ENCODE assay signal across 18 cellular contexts in the genomic region with DNA sequence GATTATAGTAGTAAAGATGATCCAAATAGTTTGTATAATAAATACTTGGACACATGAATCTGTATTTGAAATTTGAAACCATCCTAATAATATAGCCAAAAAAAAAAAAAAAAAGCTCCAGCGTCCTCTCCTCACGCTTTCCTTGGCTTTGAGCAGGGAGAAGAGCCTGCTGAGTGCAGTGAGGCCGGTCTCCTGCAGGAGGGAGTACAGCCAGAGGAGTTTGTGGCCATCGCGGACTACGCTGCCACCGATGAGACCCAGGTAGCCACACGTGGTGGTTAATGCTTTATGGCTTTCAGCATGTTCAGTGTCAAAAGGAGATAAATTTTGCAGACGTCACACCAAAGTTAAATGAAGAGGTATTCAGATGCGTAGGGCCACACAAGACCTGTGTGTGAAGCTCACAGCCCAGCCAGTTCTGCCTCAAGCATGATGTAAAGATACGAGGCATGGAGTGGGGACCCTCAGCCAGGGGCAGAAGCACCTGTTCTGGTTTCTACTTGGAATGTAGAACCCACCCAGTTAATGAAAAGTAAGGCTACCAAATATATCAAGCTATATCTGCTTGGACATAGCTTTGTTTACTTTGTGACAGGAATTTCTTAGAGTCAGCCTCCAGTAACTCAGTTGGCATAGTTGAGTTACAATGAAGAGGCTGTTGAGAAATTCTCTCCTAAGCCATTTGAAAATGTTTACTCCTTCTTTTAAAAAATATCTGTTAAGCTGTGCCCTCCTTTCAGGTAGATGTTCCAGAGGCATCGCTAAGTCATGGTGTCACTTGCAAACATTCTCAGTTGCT. TPM values are rescaled to one million over a fixed set of nuclear protein-coding genes. Genes with fewer than 3 reads are reported as not detected.
DNase-seq lines count a peak whose midpoint lies in the region; ATAC-seq and TF ChIP-seq lines count a peak whose summit lies in the region.
"Had no signal": no experiment of that assay in that cellular context is flagged by ENCODE, and none has a peak within 500 bp of the region (broad histone marks: within the 10 kb centered on the region; RNA-seq: fewer than 3 reads in every experiment).

No MANE protein-coding gene starts in this region.

- H3K27me3 ChIP-seq in CD4-positive, alpha-beta T cell (ENCODE audit: control insufficient read depth, insufficient read depth, low read length): no peaks in the 10 kb centered on the region
- no peaks in the 10 kb centered on the region for H3K27me3 ChIP-seq in H9 (ENCODE audit: insufficient read depth, low read length)
- H3K27me3 ChIP-seq in left lung: no peaks in the 10 kb centered on the region
- H3K27me3 ChIP-seq: BE2C had no signal

- no peak overlapping the region for H2AK5ac ChIP-seq in H9 (ENCODE audit: insufficient read length, low read length)

- no peaks in the 10 kb centered on the region for H3K79me2 ChIP-seq in H9 (ENCODE audit: insufficient read depth, low read length)

- no peak for DNase-seq in CD4-positive, alpha-beta T cell
- no peak for DNase-seq in H9
- no peak for DNase-seq in left lung
- DNase-seq in progenitor cell of endocrine pancreas (ENCODE audit: low spot score, unreplicated experiment): no peak
- DNase-seq in stimulated activated naive CD4-positive, alpha-beta T cell treated with Interleukin-2 at 50 U/mL for 16 hours (lab: John Stamatoyannopoulos, UW): no peak
- DNase-seq in posterior cingulate gyrus: no peak
- no peak for DNase-seq in NCI-H345 (lab: John Stamatoyannopoulos, UW)
- DNase-seq: ACHN; BE2C; C1 segment of cervical spinal cord; CD4-positive, alpha-beta memory T cell; DMS153; DMS79; GDM1; HFFc6 had no signal

- no peaks in the 10 kb centered on the region for H4K20me1 ChIP-seq in H9 (ENCODE audit: control insufficient read depth, insufficient read depth, insufficient read length)

- H3K27ac ChIP-seq in CD4-positive, alpha-beta T cell (ENCODE audit: low read depth, low read length): no peak overlapping the region
- H3K27ac ChIP-seq in H9 (ENCODE audit: insufficient read length, low read depth, low read length) (no peak overlapping the region), left lung (peak overlapping the region in 1 of 2 donors; percentile 8)

- no peak overlapping the region for H2BK120ac ChIP-seq in H9 (ENCODE audit: low read depth, low read length, poor library complexity, severe bottlenecking)

- no peak overlapping the region for H3K23ac ChIP-seq in H9 (ENCODE audit: insufficient read length, low read depth, low read length)

- no peak overlapping the region for H2BK15ac ChIP-seq in H9 (ENCODE audit: low read depth, low read length)

- peaks cover 0 to 81% of the 10 kb centered on the region in 2 donors for H3K36me3 ChIP-seq in left lung

- H3K9ac ChIP-seq in H9 (ENCODE audit: extremely low read depth, insufficient read length, low read length): no peak overlapping the region

- intact Hi-C loops in CD4-positive, alpha-beta T cell (cut with DNase I, micrococcal nuclease): no loop called here
- intact Hi-C loops in left lung (cut with DNase I): no loop called here
- intact Hi-C loops in posterior cingulate gyrus (cut with DNase I): no loop called here

- no peak overlapping the region for H2BK12ac ChIP-seq in H9 (ENCODE audit: insufficient read length, low read depth, low read length)

- peaks cover 70% of the 10 kb centered on the region for H3K4me1 Mint-ChIP-seq in CD4-positive, alpha-beta T cell (ENCODE audit: low read depth)
- H3K4me1 Mint-ChIP-seq in H9 (no peaks in the 10 kb centered on the region), progenitor cell of endocrine pancreas (ENCODE audit: low read depth) (peaks cover 3% of the 10 kb centered on the region)
- H3K4me1 Mint-ChIP-seq: GM23338 had no signal

- no peak overlapping the region for H3K18ac ChIP-seq in H9 (ENCODE audit: insufficient read length, low read depth, low read length)

- H3K79me1 ChIP-seq in H9 (ENCODE audit: insufficient read depth, low read depth, low read length, poor library complexity, severe bottlenecking): no peaks in the 10 kb centered on the region

- H2BK20ac ChIP-seq in H9 (ENCODE audit: low read depth, low read length, poor library complexity, severe bottlenecking): no peak overlapping the region

- WGBS in H9 (ENCODE audit: extremely low coverage, insufficient read length, low lambda C conversion rate): no CpG with 5 or more reads among the region's 12 CpGs

- H3K14ac ChIP-seq in H9 (ENCODE audit: insufficient read depth, low read length): no peak overlapping the region

- CTCF ChIA-PET in CD4-positive, alpha-beta T cell (lab: Charles Lee): interaction anchor here (0.8 kb wide), 1 partner anchor 10 kb away, joined by 4 read pairs; no protein-coding TSS in a partner anchor

- no peak overlapping the region for H4K8ac ChIP-seq in H9 (replicated peaks; ENCODE audit: insufficient read length, low read depth, low read length)

- H3K9me3 ChIP-seq in CD4-positive, alpha-beta T cell (ENCODE audit: control insufficient read depth, low read length): no peaks in the 10 kb centered on the region
- H3K9me3 ChIP-seq in H9 (ENCODE audit: control insufficient read depth, low read depth, low read length): no peaks in the 10 kb centered on the region
- H3K9me3 ChIP-seq in left lung: no peaks in the 10 kb centered on the region
- H3K9me3 ChIP-seq: BE2C had no signal

- no peak overlapping the region for H4K91ac ChIP-seq in H9 (ENCODE audit: insufficient read length, low read depth, low read length)

- TF ChIP-seq CTCF in CD4-positive, alpha-beta T cell (IDR thresholded peaks at IDR 0.05): no peak
- 0 out of 3 replicates have a peak, but pooled peaks have one; percentile 10 for TF ChIP-seq CTCF in H9 (conservative IDR thresholded peaks at IDR 0.05)
- no peak for TF ChIP-seq CTCF in left lung (IDR thresholded peaks at IDR 0.05)
- TF ChIP-seq CTCF in progenitor cell of endocrine pancreas (IDR thresholded peaks at IDR 0.05; ENCODE audit: unreplicated experiment): no peak

- no peak overlapping the region for H2BK5ac ChIP-seq in H9 (ENCODE audit: insufficient read length, low read length)

- H3K4me3 Mint-ChIP-seq in CD4-positive, alpha-beta T cell: no peak overlapping the region
- H3K4me3 Mint-ChIP-seq in H9: no peak overlapping the region
- no peak overlapping the region for H3K4me3 Mint-ChIP-seq in progenitor cell of endocrine pancreas (ENCODE audit: low read depth)
- H3K4me3 Mint-ChIP-seq: CD4-positive, alpha-beta memory T cell; GM23338; HFFc6; IgD-negative memory B cell had no signal

- peaks cover 98% of the 10 kb centered on the region for H3K36me3 Mint-ChIP-seq in CD4-positive, alpha-beta T cell (ENCODE audit: low read depth)
- H3K36me3 Mint-ChIP-seq in H9 (ENCODE audit: insufficient read depth in 1 of 3, low read depth in 3 of 3) (peaks cover 30 to 78% (median 68%) of the 10 kb centered on the region in 3 experiments), progenitor cell of endocrine pancreas (ENCODE audit: insufficient read depth) (peaks cover 24% of the 10 kb centered on the region)

- H3K4me1 ChIP-seq in H9 (ENCODE audit: insufficient read depth, low read length) (no peaks in the 10 kb centered on the region), left lung (peaks cover 13 to 15% of the 10 kb centered on the region in 2 donors)
- H3K4me1 ChIP-seq: BE2C had no signal

- no peaks in the 10 kb centered on the region for H3K23me2 ChIP-seq in H9 (ENCODE audit: insufficient read length, low read depth, low read length, poor library complexity, severe bottlenecking)

- no peak overlapping the region for H4K5ac ChIP-seq in H9 (ENCODE audit: insufficient read length, low read depth, low read length)

- no peaks in the 10 kb centered on the region for H3K27me3 Mint-ChIP-seq in CD4-positive, alpha-beta T cell
- no peaks in the 10 kb centered on the region for H3K27me3 Mint-ChIP-seq in H9 (ENCODE audit: low read depth)
- H3K27me3 Mint-ChIP-seq in progenitor cell of endocrine pancreas: no peaks in the 10 kb centered on the region
- H3K27me3 Mint-ChIP-seq: CD4-positive, alpha-beta memory T cell; IgD-negative memory B cell had no signal

- H3K4me3 ChIP-seq in left lung: no peak overlapping the region
- H3K4me3 ChIP-seq: GM23338 had no signal

- no peak overlapping the region for H3K4me2 ChIP-seq in H9 (ENCODE audit: insufficient read depth, insufficient read length, low read length)
- H3K4me2 ChIP-seq: GM23338 had no signal

- H2AFZ ChIP-seq in H9 (ENCODE audit: low read length): no peak overlapping the region
- H2AFZ ChIP-seq: GM23338 had no signal

- no peak for ATAC-seq in CD4-positive, alpha-beta T cell (ENCODE audit: poor library complexity)
- ATAC-seq in left lung: peak; percentile 78
- ATAC-seq: GM23338, HCT116 had no signal

- H3K4ac ChIP-seq in H9 (ENCODE audit: low read depth, low read length): no peak overlapping the region

- H3T11ph ChIP-seq in H9 (ENCODE audit: low read length): no peak overlapping the region

- H3K9me3 Mint-ChIP-seq in CD4-positive, alpha-beta T cell: no peaks in the 10 kb centered on the region
- H3K9me3 Mint-ChIP-seq in H9: no peaks in the 10 kb centered on the region
- H3K9me3 Mint-ChIP-seq in progenitor cell of endocrine pancreas (ENCODE audit: low read depth): no peaks in the 10 kb centered on the region
- H3K9me3 Mint-ChIP-seq: CD4-positive, alpha-beta memory T cell; GM23338; HFFc6; IgD-negative memory B cell had no signal

- POLR2A ChIA-PET in CD4-positive, alpha-beta T cell (lab: Charles Lee): interaction anchor here (0.7 to 2.2 kb wide), 5 partner anchors 8 to 112 kb away, joined by 3 to 11 read pairs (median 4); partner anchors contain the start of gene PRMT2

- peak overlapping the region; percentile 20 for H3K27ac Mint-ChIP-seq in CD4-positive, alpha-beta T cell
- no peak overlapping the region for H3K27ac Mint-ChIP-seq in H9
- H3K27ac Mint-ChIP-seq in progenitor cell of endocrine pancreas: peak overlapping the region; percentile 80
- H3K27ac Mint-ChIP-seq: GM23338, HFFc6, IgD-negative memory B cell had no signal

- H3K56ac ChIP-seq in H9 (ENCODE audit: insufficient read length, low read depth, low read length): no peak overlapping the region

RNA-seq across cellular contexts. Expression of gene PRMT2, which starts 8.1 kb away (rescaled TPM):
- 100 to 1,000 TPM in 1 of 2 experiments, 10 to 100 TPM in 1; 97.1 to 101 TPM for total RNA-seq in CD4-positive, alpha-beta T cell
- 53.4 and 53.7 TPM in 2 replicates for total RNA-seq in H9 (2021)
- 10 to 100 TPM; 91.7 to 99.5 TPM for total RNA-seq in left lung
- 91.9 and 94.1 TPM in 2 replicates for total RNA-seq in progenitor cell of endocrine pancreas

RNA-seq across cellular contexts. Expression of gene S100B, which starts 38.7 kb away (rescaled TPM):
- under 1 TPM; 0.47 to 0.52 TPM for total RNA-seq in CD4-positive, alpha-beta T cell
- 0.26 and 0.53 TPM in 2 replicates for total RNA-seq in H9 (2021)
- total RNA-seq in left lung: 1 to 10 TPM; 2.0 to 2.3 TPM
- total RNA-seq in progenitor cell of endocrine pancreas: not detected in 2 replicates
- total RNA-seq: CD4-positive, alpha-beta memory T cell; HFFc6 had no signal

Comparison
In these comparisons a context has a peak if more than half of its experiments do, and no peak if none do; other contexts are left out.
1. H3K27ac Mint-ChIP-seq: peak in CD4-positive, alpha-beta T cell (single experiment) and progenitor cell of endocrine pancreas (single experiment); none in H9 (0 of 3).